Comparison of ENCODE assay signal across 9 cellular contexts in the genomic region with DNA sequence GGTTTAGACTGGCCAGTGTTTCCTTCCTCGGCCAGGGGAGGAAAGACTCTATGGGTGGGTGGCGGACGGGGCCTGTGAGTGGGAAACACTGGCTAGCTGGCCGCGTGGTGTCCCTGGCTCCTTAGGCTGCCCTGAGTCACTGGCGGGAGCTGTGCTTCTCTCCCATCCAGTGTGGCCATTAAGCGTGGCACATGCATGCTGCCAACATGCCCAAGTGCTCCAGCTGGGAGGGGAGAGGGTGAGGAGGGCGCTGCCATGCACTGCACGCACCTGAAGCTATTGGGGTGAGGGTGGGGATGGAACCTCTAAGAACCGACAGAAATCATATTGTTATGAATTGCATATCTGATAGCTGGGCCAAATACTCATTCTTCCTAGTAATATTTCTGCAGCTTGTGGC.
"Had no signal": no experiment of that assay in that cellular context is flagged by ENCODE, and none has a peak within 500 bp of the region (broad histone marks: within the 10 kb centered on the region; RNA-seq: fewer than 3 reads in every experiment).

No MANE protein-coding gene starts in this region.

- H3K27ac Mint-ChIP-seq: HFFc6 had no signal

- ATAC-seq: HCT116, HepG2, K562 had no signal

- H3K9me3 ChIP-seq: HAP-1 had no signal

- H3K4me3 ChIP-seq: GM23248, HAP-1, K562 had no signal

- H3K36me3 ChIP-seq: HAP-1 had no signal

- H2AFZ ChIP-seq: GM23248 had no signal

- DNase-seq: GM23248, GOT3, H7, HFFc6 had no signal

- FAIRE-seq: HepG2, K562 had no signal

- H3K27ac ChIP-seq: GM23248, HL-60 had no signal

- H3K4me3 Mint-ChIP-seq: HFFc6 had no signal

- H3K9ac ChIP-seq: GM23248 had no signal

- H3K4me1 ChIP-seq: HAP-1 had no signal
